Comparison of ENCODE assay signal across 1 cellular context in genomic region chr3:156626104-156626503, GRCh38.
TF ChIP-seq lines count a peak whose summit lies in the region.

No MANE protein-coding gene starts in this region.

TF ChIP-seq in HEK293, 187 proteins besides CTCF, POLR2A, EP300 and RAD21 (continued from another document):
- no peak for TF ChIP-seq PRDM6 (tag by site-specific recombination; IDR thresholded peaks at IDR 0.05)
- TF ChIP-seq ZFHX2 (tag by site-specific recombination; conservative IDR thresholded peaks at IDR 0.05): peak; percentile 72
- TF ChIP-seq IKZF3 (tag by site-specific recombination; IDR thresholded peaks at IDR 0.05): no peak
- TF ChIP-seq ZNF398 (tag by site-specific recombination; IDR thresholded peaks at IDR 0.05): peak; percentile 40
- peak; percentile 77; the same call in 1 of the 2 replicates for TF ChIP-seq TRIM28 (IDR thresholded peaks at IDR 0.05; ENCODE audit: borderline replicate concordance, low read length)
- no peak for TF ChIP-seq SCRT1 (tag by site-specific recombination; IDR thresholded peaks at IDR 0.05; ENCODE audit: borderline replicate concordance)
- TF ChIP-seq ZNF530 (tag by site-specific recombination; IDR thresholded peaks at IDR 0.05; ENCODE audit: low read depth): no peak
- TF ChIP-seq ZNF404 (tag by site-specific recombination; IDR thresholded peaks at IDR 0.05): no peak
- no peak for TF ChIP-seq ZNF560 (tag by site-specific recombination; IDR thresholded peaks at IDR 0.05; ENCODE audit: borderline replicate concordance)
- no peak for TF ChIP-seq KLF1 (tag by site-specific recombination; IDR thresholded peaks at IDR 0.05)
- no peak for TF ChIP-seq HOXA7 (CRISPR knock-in tag; IDR thresholded peaks at IDR 0.05; ENCODE audit: borderline replicate concordance)
- TF ChIP-seq ZNF629 (tag by site-specific recombination; IDR thresholded peaks at IDR 0.05): peak; percentile 57; the same call in 1 of the 2 replicates
- TF ChIP-seq ZNF114 (tag by site-specific recombination; IDR thresholded peaks at IDR 0.05): no peak
- TF ChIP-seq, protein P1, sequence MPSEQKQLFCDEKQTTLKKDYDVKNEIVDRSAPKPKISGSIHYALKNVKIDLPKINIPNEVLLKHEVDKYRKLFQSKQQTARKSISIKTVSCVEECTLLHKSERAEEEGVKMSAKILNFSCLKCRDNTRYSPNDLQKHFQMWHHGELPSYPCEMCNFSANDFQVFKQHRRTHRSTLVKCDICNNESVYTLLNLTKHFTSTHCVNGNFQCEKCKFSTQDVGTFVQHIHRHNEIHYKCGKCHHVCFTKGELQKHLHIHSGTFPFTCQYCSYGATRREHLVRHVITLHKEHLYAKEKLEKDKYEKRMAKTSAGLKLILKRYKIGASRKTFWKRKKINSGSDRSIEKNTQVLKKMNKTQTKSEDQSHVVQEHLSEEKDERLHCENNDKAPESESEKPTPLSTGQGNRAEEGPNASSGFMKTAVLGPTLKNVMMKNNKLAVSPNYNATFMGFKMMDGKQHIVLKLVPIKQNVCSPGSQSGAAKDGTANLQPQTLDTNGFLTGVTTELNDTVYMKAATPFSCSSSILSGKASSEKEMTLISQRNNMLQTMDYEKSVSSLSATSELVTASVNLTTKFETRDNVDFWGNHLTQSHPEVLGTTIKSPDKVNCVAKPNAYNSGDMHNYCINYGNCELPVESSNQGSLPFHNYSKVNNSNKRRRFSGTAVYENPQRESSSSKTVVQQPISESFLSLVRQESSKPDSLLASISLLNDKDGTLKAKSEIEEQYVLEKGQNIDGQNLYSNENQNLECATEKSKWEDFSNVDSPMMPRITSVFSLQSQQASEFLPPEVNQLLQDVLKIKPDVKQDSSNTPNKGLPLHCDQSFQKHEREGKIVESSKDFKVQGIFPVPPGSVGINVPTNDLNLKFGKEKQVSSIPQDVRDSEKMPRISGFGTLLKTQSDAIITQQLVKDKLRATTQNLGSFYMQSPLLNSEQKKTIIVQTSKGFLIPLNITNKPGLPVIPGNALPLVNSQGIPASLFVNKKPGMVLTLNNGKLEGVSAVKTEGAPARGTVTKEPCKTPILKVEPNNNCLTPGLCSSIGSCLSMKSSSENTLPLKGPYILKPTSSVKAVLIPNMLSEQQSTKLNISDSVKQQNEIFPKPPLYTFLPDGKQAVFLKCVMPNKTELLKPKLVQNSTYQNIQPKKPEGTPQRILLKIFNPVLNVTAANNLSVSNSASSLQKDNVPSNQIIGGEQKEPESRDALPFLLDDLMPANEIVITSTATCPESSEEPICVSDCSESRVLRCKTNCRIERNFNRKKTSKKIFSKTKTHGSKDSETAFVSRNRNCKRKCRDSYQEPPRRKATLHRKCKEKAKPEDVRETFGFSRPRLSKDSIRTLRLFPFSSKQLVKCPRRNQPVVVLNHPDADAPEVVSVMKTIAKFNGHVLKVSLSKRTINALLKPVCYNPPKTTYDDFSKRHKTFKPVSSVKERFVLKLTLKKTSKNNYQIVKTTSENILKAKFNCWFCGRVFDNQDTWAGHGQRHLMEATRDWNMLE (tag by site-specific recombination; conservative IDR thresholded peaks at IDR 0.05; ENCODE audit: low read depth): no peak
- TF ChIP-seq ZNF266 (tag by site-specific recombination; IDR thresholded peaks at IDR 0.05; ENCODE audit: low read depth): no peak
- no peak for TF ChIP-seq ZSCAN16 (tag by site-specific recombination; IDR thresholded peaks at IDR 0.05)
- TF ChIP-seq ZNF174 (tag by site-specific recombination; IDR thresholded peaks at IDR 0.05): no peak
- TF ChIP-seq, protein P2, sequence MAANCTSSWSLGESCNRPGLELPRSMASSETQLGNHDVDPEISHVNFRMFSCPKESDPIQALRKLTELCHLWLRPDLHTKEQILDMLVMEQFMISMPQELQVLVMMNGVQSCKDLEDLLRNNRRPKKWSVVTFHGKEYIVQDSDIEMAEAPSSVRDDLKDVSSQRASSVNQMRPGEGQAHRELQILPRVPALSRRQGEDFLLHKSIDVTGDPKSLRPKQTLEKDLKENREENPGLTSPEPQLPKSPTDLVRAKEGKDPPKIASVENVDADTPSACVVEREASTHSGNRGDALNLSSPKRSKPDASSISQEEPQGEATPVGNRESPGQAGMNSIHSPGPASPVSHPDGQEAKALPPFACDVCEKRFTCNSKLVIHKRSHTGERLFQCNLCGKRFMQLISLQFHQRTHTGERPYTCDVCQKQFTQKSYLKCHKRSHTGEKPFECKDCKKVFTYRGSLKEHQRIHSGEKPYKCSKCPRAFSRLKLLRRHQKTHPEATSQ (tag by site-specific recombination; IDR thresholded peaks at IDR 0.05): no peak
- TF ChIP-seq ZNF692 (tag by site-specific recombination; IDR thresholded peaks at IDR 0.05): peak; percentile 51; the same call in 1 of the 2 replicates
- TF ChIP-seq, protein P3, sequence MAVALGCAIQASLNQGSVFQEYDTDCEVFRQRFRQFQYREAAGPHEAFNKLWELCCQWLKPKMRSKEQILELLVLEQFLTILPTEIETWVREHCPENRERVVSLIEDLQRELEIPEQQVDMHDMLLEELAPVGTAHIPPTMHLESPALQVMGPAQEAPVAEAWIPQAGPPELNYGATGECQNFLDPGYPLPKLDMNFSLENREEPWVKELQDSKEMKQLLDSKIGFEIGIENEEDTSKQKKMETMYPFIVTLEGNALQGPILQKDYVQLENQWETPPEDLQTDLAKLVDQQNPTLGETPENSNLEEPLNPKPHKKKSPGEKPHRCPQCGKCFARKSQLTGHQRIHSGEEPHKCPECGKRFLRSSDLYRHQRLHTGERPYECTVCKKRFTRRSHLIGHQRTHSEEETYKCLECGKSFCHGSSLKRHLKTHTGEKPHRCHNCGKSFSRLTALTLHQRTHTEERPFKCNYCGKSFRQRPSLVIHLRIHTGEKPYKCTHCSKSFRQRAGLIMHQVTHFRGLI (tag by site-specific recombination; IDR thresholded peaks at IDR 0.05): no peak
- peak; percentile 67 for TF ChIP-seq GLIS1 (tag by site-specific recombination; IDR thresholded peaks at IDR 0.05)
- TF ChIP-seq EGR2 (tag by site-specific recombination; IDR thresholded peaks at IDR 0.05; ENCODE audit: low read depth): 0 out of 2 replicates have a peak, but pooled peaks have one; percentile 28
- TF ChIP-seq ZFP69B (tag by site-specific recombination; IDR thresholded peaks at IDR 0.05): no peak
- TF ChIP-seq SP2 (tag by site-specific recombination; IDR thresholded peaks at IDR 0.05): no peak
- peak; percentile 42; the same call in 1 of the 2 replicates for TF ChIP-seq ZNF585B (tag by site-specific recombination; IDR thresholded peaks at IDR 0.05)
- TF ChIP-seq ZNF600 (tag by site-specific recombination; IDR thresholded peaks at IDR 0.05): peak; percentile 88
- peak; percentile 68 for TF ChIP-seq ZNF501 (tag by site-specific recombination; IDR thresholded peaks at IDR 0.05)
- TF ChIP-seq ZBTB8A (tag by site-specific recombination; IDR thresholded peaks at IDR 0.05): peak; percentile 48; the same call in 1 of the 2 replicates
- peak; percentile 92 for TF ChIP-seq ZFP37 (tag by site-specific recombination; IDR thresholded peaks at IDR 0.05)
- TF ChIP-seq ZBTB21 (tag by site-specific recombination; IDR thresholded peaks at IDR 0.05): peak; percentile 48; the same call in 1 of the 2 replicates
- no peak for TF ChIP-seq ZNF423 (tag by site-specific recombination; IDR thresholded peaks at IDR 0.05)
- no peak for TF ChIP-seq ZNF211 (tag by site-specific recombination; IDR thresholded peaks at IDR 0.05; ENCODE audit: low read depth)
- peak; percentile 92 for TF ChIP-seq SP7 (tag by site-specific recombination; IDR thresholded peaks at IDR 0.05)
- TF ChIP-seq ZSCAN23 (tag by site-specific recombination; IDR thresholded peaks at IDR 0.05): 0 out of 2 replicates have a peak, but pooled peaks have one; percentile 61
- peak; percentile 79 for TF ChIP-seq ZNF24 (tag by site-specific recombination; IDR thresholded peaks at IDR 0.05)
- peak; percentile 72 for TF ChIP-seq OSR2 (tag by site-specific recombination; IDR thresholded peaks at IDR 0.05)
- TF ChIP-seq PATZ1 (tag by site-specific recombination; IDR thresholded peaks at IDR 0.05): peak; percentile 47
- no peak for TF ChIP-seq ZNF223 (tag by site-specific recombination; IDR thresholded peaks at IDR 0.05)
- TF ChIP-seq ZNF426 (tag by site-specific recombination; IDR thresholded peaks at IDR 0.05): no peak
- TF ChIP-seq WT1 (tag by site-specific recombination; IDR thresholded peaks at IDR 0.05): no peak
